1 cellular context compared by ENCODE assay signal in the genomic region with DNA sequence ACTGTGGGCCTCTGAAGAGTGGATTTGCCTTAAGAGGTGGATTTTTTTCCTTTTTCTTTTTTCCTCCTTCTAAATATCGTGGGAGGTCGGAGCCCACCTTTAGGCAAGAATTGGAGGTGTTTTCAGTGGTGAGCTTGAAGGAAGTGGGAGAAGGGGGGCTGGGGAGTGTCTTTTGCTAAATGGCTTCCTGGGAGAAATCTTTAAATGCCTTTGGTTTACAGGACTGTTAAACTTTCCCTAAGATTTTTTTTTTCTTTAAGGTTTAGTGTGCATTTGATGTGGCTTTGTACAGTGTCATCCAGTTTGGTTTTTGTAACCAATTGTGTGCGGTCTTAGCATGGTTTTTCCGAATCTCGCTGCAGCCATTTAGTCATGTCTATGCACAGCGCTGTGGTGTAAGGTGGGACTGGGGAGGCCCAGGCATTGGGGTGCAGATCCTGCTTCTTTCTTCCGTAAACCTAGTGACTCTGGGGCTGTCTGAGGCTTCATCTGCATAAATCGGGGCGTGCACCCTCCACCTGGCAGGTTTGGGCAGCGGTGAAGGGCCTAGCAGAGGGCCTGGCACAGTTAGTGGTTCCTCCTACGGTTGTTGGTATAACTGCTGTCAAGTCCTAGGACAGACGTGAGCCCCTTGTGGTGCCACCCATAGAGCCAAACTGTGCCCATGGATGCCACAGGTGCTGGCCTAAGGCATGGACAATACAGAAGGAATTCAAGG.
A peak's percentile ranks its signal among the peaks of the same experiment; 100 is the strongest.
TF ChIP-seq lines count a peak whose summit lies in the region.

No MANE protein-coding gene starts in this region.

TF ChIP-seq in HepG2, 621 proteins besides CTCF, POLR2A, EP300 and RAD21 (continued from another document and continues in another):
- TF ChIP-seq HNRNPL (IDR thresholded peaks at IDR 0.05; ENCODE audit: low read depth, low read length) (0 out of 2 replicates have a peak, but pooled peaks have one; percentile 49), TGIF2 (CRISPR knock-in tag; IDR thresholded peaks at IDR 0.05) (0 out of 2 replicates have a peak, but pooled peaks have one; percentile 3), SOX13 (IDR thresholded peaks at IDR 0.05) (no peak), SOX13 (CRISPR knock-in tag; conservative IDR thresholded peaks at IDR 0.05 in 1 of 2, IDR thresholded peaks at IDR 0.05 in 1 of 2) (no peak), SIX1 (CRISPR knock-in tag; IDR thresholded peaks at IDR 0.05; ENCODE audit: borderline replicate concordance) (no peak), RFXAP (CRISPR knock-in tag; IDR thresholded peaks at IDR 0.05; ENCODE audit: borderline replicate concordance) (no peak), RBAK (CRISPR knock-in tag; IDR thresholded peaks at IDR 0.05) (no peak), MAZ (IDR thresholded peaks at IDR 0.05; ENCODE audit: borderline replicate concordance, low read depth, low read length) (no peak), MAZ (CRISPR knock-in tag; IDR thresholded peaks at IDR 0.05; ENCODE audit: low read depth) (peak; percentile 47; the same call in 1 of the 2 replicates), PITX1 (CRISPR knock-in tag; IDR thresholded peaks at IDR 0.05) (0 out of 2 replicates have a peak, but pooled peaks have one; percentile 29), KAT2B (IDR thresholded peaks at IDR 0.05; ENCODE audit: borderline replicate concordance, low read depth, low read length) (no peak), SIN3B (IDR thresholded peaks at IDR 0.05; ENCODE audit: low read length) (no peak), FOXK2 (IDR thresholded peaks at IDR 0.05) (no peak), ZBTB42 (CRISPR knock-in tag; IDR thresholded peaks at IDR 0.05) (no peak), NFIB (CRISPR knock-in tag; IDR thresholded peaks at IDR 0.05; ENCODE audit: borderline replicate concordance) (no peak), TEAD3 (CRISPR knock-in tag; optimal IDR thresholded peaks at IDR 0.05; ENCODE audit: borderline replicate concordance) (peak; percentile 13), ZNF331 (CRISPR knock-in tag; IDR thresholded peaks at IDR 0.05) (0 out of 2 replicates have a peak, but pooled peaks have one; percentile 13), MED13 (CRISPR knock-in tag; IDR thresholded peaks at IDR 0.05) (no peak), ZFY (CRISPR knock-in tag; IDR thresholded peaks at IDR 0.05) (0 out of 2 replicates have a peak, but pooled peaks have one; percentile 33), EHMT2 (IDR thresholded peaks at IDR 0.05; ENCODE audit: borderline replicate concordance, low read depth, low read length) (no peak), PHF20 (CRISPR knock-in tag; IDR thresholded peaks at IDR 0.05) (no peak), SP140L (CRISPR knock-in tag; IDR thresholded peaks at IDR 0.05; ENCODE audit: borderline replicate concordance) (no peak), ZNF563 (CRISPR knock-in tag; IDR thresholded peaks at IDR 0.05) (no peak), PHF21A (CRISPR knock-in tag; IDR thresholded peaks at IDR 0.05) (no peak), ZNF878 (CRISPR knock-in tag; IDR thresholded peaks at IDR 0.05) (no peak), ZNF367 (CRISPR knock-in tag; IDR thresholded peaks at IDR 0.05; ENCODE audit: borderline replicate concordance) (no peak), ZNF598 (CRISPR knock-in tag; IDR thresholded peaks at IDR 0.05; ENCODE audit: borderline replicate concordance) (0 out of 2 replicates have a peak, but pooled peaks have one; percentile 15)
- TF ChIP-seq, protein P1, sequence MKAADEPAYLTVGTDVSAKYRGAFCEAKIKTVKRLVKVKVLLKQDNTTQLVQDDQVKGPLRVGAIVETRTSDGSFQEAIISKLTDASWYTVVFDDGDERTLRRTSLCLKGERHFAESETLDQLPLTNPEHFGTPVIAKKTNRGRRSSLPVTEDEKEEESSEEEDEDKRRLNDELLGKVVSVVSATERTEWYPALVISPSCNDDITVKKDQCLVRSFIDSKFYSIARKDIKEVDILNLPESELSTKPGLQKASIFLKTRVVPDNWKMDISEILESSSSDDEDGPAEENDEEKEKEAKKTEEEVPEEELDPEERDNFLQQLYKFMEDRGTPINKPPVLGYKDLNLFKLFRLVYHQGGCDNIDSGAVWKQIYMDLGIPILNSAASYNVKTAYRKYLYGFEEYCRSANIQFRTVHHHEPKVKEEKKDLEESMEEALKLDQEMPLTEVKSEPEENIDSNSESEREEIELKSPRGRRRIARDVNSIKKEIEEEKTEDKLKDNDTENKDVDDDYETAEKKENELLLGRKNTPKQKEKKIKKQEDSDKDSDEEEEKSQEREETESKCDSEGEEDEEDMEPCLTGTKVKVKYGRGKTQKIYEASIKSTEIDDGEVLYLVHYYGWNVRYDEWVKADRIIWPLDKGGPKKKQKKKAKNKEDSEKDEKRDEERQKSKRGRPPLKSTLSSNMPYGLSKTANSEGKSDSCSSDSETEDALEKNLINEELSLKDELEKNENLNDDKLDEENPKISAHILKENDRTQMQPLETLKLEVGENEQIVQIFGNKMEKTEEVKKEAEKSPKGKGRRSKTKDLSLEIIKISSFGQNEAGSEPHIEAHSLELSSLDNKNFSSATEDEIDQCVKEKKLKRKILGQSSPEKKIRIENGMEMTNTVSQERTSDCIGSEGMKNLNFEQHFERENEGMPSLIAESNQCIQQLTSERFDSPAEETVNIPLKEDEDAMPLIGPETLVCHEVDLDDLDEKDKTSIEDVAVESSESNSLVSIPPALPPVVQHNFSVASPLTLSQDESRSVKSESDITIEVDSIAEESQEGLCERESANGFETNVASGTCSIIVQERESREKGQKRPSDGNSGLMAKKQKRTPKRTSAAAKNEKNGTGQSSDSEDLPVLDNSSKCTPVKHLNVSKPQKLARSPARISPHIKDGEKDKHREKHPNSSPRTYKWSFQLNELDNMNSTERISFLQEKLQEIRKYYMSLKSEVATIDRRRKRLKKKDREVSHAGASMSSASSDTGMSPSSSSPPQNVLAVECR (CRISPR knock-in tag; IDR thresholded peaks at IDR 0.05; ENCODE audit: borderline replicate concordance), result peak; percentile 15; the same call in 1 of the 2 replicates
- TF ChIP-seq, protein P2, sequence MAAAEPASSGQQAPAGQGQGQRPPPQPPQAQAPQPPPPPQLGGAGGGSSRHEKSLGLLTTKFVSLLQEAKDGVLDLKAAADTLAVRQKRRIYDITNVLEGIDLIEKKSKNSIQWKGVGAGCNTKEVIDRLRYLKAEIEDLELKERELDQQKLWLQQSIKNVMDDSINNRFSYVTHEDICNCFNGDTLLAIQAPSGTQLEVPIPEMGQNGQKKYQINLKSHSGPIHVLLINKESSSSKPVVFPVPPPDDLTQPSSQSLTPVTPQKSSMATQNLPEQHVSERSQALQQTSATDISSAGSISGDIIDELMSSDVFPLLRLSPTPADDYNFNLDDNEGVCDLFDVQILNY (CRISPR knock-in tag; conservative IDR thresholded peaks at IDR 0.05), result no peak
- TF ChIP-seq, protein P3, sequence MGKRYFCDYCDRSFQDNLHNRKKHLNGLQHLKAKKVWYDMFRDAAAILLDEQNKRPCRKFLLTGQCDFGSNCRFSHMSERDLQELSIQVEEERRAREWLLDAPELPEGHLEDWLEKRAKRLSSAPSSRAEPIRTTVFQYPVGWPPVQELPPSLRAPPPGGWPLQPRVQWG (CRISPR knock-in tag; IDR thresholded peaks at IDR 0.05; ENCODE audit: borderline replicate concordance, low read depth), result no peak
- TF ChIP-seq, protein P4, sequence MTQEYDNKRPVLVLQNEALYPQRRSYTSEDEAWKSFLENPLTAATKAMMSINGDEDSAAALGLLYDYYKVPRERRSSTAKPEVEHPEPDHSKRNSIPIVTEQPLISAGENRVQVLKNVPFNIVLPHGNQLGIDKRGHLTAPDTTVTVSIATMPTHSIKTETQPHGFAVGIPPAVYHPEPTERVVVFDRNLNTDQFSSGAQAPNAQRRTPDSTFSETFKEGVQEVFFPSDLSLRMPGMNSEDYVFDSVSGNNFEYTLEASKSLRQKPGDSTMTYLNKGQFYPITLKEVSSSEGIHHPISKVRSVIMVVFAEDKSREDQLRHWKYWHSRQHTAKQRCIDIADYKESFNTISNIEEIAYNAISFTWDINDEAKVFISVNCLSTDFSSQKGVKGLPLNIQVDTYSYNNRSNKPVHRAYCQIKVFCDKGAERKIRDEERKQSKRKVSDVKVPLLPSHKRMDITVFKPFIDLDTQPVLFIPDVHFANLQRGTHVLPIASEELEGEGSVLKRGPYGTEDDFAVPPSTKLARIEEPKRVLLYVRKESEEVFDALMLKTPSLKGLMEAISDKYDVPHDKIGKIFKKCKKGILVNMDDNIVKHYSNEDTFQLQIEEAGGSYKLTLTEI (CRISPR knock-in tag; conservative IDR thresholded peaks at IDR 0.05), result no peak
- TF ChIP-seq, protein P5, sequence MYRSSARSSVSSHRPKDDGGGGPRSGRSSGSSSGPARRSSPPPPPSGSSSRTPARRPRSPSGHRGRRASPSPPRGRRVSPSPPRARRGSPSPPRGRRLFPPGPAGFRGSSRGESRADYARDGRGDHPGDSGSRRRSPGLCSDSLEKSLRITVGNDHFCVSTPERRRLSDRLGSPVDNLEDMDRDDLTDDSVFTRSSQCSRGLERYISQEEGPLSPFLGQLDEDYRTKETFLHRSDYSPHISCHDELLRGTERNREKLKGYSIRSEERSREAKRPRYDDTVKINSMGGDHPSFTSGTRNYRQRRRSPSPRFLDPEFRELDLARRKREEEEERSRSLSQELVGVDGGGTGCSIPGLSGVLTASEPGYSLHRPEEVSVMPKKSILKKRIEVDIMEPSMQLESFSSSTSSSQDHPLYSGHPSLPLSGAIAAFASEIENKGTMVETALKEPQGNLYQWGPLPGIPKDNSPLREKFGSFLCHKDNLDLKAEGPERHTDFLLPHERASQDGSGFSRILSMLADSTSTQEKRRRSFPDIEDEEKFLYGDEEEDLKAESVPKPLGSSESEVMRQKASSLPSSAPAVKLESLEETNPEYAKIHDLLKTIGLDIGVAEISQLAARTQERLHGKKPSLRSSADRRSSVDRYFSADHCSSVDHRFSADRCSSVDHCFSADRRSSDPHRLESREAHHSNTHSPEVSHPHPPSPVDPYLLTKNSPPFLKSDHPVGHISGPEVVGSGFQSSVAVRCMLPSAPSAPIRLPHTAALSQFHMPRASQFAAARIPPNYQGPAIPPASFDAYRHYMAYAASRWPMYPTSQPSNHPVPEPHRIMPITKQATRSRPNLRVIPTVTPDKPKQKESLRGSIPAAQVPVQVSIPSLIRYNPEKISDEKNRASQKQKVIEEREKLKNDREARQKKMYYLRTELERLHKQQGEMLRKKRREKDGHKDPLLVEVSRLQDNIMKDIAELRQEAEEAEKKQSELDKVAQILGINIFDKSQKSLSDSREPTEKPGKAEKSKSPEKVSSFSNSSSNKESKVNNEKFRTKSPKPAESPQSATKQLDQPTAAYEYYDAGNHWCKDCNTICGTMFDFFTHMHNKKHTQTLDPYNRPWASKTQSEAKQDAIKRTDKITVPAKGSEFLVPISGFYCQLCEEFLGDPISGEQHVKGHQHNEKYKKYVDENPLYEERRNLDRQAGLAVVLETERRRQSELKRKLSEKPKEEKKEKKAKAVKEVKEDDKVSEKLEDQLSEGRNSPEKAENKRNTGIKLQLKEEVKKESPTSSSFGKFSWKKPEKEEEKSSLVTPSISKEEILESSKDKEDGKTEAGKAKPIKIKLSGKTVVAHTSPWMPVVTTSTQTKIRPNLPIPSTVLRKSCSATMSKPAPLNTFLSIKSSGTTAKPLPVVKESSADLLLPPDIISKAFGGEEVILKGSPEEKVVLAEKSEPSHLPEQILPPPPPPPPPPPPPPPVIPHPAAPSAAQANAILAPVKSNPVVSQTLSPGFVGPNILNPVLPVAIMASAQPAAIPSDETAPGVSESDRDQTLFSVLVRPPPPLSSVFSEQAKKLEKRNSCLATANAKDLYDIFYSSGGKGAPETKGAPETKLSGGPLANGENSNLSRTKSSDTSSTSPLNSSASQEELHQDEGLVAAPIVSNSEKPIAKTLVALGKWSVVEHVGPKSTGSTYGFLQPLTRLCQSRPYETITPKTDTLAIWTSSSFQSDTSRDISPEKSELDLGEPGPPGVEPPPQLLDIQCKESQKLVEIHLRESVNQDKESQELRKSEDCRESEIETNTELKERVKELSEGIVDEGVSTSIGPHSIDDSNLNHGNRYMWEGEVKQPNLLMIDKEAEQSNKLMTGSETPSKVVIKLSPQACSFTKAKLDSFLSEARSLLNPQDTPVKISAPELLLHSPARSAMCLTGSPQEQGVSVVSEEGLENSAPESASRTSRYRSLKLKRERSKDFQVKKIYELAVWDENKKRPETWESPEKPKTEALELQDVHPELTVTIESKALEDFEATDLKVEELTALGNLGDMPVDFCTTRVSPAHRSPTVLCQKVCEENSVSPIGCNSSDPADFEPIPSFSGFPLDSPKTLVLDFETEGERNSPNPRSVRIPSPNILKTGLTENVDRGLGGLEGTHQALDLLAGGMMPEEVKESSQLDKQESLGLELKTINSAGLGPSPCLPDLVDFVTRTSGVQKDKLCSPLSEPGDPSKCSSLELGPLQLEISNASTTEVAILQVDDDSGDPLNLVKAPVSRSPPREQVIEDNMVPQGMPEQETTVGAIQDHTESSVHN (CRISPR knock-in tag; IDR thresholded peaks at IDR 0.05), result no peak
- TF ChIP-seq, protein P6, sequence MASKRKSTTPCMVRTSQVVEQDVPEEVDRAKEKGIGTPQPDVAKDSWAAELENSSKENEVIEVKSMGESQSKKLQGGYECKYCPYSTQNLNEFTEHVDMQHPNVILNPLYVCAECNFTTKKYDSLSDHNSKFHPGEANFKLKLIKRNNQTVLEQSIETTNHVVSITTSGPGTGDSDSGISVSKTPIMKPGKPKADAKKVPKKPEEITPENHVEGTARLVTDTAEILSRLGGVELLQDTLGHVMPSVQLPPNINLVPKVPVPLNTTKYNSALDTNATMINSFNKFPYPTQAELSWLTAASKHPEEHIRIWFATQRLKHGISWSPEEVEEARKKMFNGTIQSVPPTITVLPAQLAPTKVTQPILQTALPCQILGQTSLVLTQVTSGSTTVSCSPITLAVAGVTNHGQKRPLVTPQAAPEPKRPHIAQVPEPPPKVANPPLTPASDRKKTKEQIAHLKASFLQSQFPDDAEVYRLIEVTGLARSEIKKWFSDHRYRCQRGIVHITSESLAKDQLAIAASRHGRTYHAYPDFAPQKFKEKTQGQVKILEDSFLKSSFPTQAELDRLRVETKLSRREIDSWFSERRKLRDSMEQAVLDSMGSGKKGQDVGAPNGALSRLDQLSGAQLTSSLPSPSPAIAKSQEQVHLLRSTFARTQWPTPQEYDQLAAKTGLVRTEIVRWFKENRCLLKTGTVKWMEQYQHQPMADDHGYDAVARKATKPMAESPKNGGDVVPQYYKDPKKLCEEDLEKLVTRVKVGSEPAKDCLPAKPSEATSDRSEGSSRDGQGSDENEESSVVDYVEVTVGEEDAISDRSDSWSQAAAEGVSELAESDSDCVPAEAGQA (IDR thresholded peaks at IDR 0.05; ENCODE audit: low read depth), result no peak
- TF ChIP-seq, protein P6 (CRISPR knock-in tag; IDR thresholded peaks at IDR 0.05; ENCODE audit: borderline replicate concordance), result no peak
